Comparison of ENCODE assay signal across 14 cellular contexts in genomic region chr18:59908790-59909189, GRCh38. TPM values are rescaled to one million over a fixed set of nuclear protein-coding genes. Genes with fewer than 3 reads are reported as not detected.
DNase-seq lines count a peak whose midpoint lies in the region; FAIRE-seq and TF ChIP-seq lines count a peak whose summit lies in the region.
"Had no signal": no experiment of that assay in that cellular context is flagged by ENCODE, and none has a peak within 500 bp of the region (broad histone marks: within the 10 kb centered on the region; RNA-seq: fewer than 3 reads in every experiment).

No MANE protein-coding gene starts in this region.

- no peaks in the 10 kb centered on the region for H3K9me1 ChIP-seq in keratinocyte (ENCODE audit: control insufficient read depth, extremely low read depth, insufficient read depth, low read length)

- H4K20me1 ChIP-seq in BLaER1 treated with 17β-estradiol and CSF1 and Interleukin-3, amounts not matched to agents 10 nM and 100 nM: peaks cover 0 to 8% (median 0%) of the 10 kb centered on the region in 11 experiments; a peak in 5 of 22 replicates
- H4K20me1 ChIP-seq in keratinocyte (ENCODE audit: control insufficient read depth, extremely low read depth, insufficient read depth, low read length): no peaks in the 10 kb centered on the region

- no peak for TF ChIP-seq CTCF in keratinocyte (optimal IDR thresholded peaks at IDR 0.05 in 1 of 3, IDR thresholded peaks at IDR 0.05 in 1 of 3, conservative IDR thresholded peaks at IDR 0.05 in 1 of 3; ENCODE audit: extremely low read depth in 1 of 3, insufficient read depth in 2 of 3, low read length in 3 of 3)

- H3K4me1 ChIP-seq in BLaER1 treated with 17β-estradiol and CSF1 and Interleukin-3, amounts not matched to agents 10 nM and 100 nM: peaks cover 60 to 84% (median 73%) of the 10 kb centered on the region in 10 experiments
- peaks cover 28% of the 10 kb centered on the region for H3K4me1 ChIP-seq in keratinocyte (ENCODE audit: control insufficient read depth, extremely low read depth, insufficient read depth, low read length)

- no peaks in the 10 kb centered on the region for H3K27me3 ChIP-seq in BLaER1 treated with 17β-estradiol and CSF1 and Interleukin-3, amounts not matched to agents 10 nM and 100 nM
- no peaks in the 10 kb centered on the region for H3K27me3 ChIP-seq in keratinocyte (ENCODE audit: control insufficient read depth, extremely low read depth, insufficient read depth, low read length)
- H3K27me3 ChIP-seq: gastroesophageal sphincter had no signal

- H3K9me3 ChIP-seq in BLaER1 treated with 17β-estradiol and CSF1 and Interleukin-3, amounts not matched to agents 10 nM and 100 nM (replicated peaks in 1 of 11): peaks cover 5 to 15% (median 12%) of the 10 kb centered on the region in 11 experiments; a peak in 20 of 22 replicates
- H3K9me3 ChIP-seq in keratinocyte (ENCODE audit: control insufficient read depth, low read depth, low read length): no peaks in the 10 kb centered on the region

- peak overlapping the region in 2 of 11 experiments; percentile 68 to 77; a peak in 3 of 22 replicates for H3K9ac ChIP-seq in BLaER1 treated with 17β-estradiol and CSF1 and Interleukin-3, amounts not matched to agents 10 nM and 100 nM
- peak overlapping the region; percentile 80 for H3K9ac ChIP-seq in keratinocyte (ENCODE audit: control insufficient read depth, extremely low read depth, insufficient read depth, low read length)

- dilution Hi-C loops in keratinocyte (cut with MboI; ENCODE audit: extremely low pct_ligation_motif_present, low sequenced_read_pairs): no loop called here

- H3K4me3 ChIP-seq in BLaER1 treated with 17β-estradiol and CSF1 and Interleukin-3, amounts not matched to agents 10 nM and 100 nM: no peak overlapping the region
- H3K4me3 ChIP-seq in keratinocyte (ENCODE audit: control insufficient read depth in 2 of 3, extremely low read depth in 1 of 3, insufficient read depth in 2 of 3, low read depth in 1 of 3, low read length in 3 of 3): peak overlapping the region; percentile 16 to 70 (median 61)
- H3K4me3 ChIP-seq: coronary artery, gastroesophageal sphincter had no signal

- H2AFZ ChIP-seq in keratinocyte (ENCODE audit: control insufficient read depth, low read length): peak overlapping the region; percentile 81

- peak overlapping the region; percentile 11 to 96 (median 89); a peak in 21 of 22 replicates for H3K4me2 ChIP-seq in BLaER1 treated with 17β-estradiol and CSF1 and Interleukin-3, amounts not matched to agents 10 nM and 100 nM
- peak overlapping the region; percentile 95 for H3K4me2 ChIP-seq in keratinocyte (ENCODE audit: control insufficient read depth, extremely low read depth, insufficient read depth, low read depth, low read length)

- no peaks in the 10 kb centered on the region for H3K79me2 ChIP-seq in keratinocyte (ENCODE audit: control insufficient read depth, insufficient read depth, low read length)

- H3K36me3 ChIP-seq in BLaER1 treated with 17β-estradiol and CSF1 and Interleukin-3, amounts not matched to agents 10 nM and 100 nM: peaks cover 0 to 8% (median 6%) of the 10 kb centered on the region in 11 experiments; a peak in 11 of 22 replicates
- H3K36me3 ChIP-seq in keratinocyte (ENCODE audit: control insufficient read depth in 2 of 2, extremely low read depth in 1 of 2, insufficient read depth in 2 of 2, low read length in 2 of 2): no peaks in the 10 kb centered on the region
- H3K36me3 ChIP-seq: gastroesophageal sphincter had no signal

- H3K27ac ChIP-seq in BLaER1 treated with 17β-estradiol and CSF1 and Interleukin-3, amounts not matched to agents 10 nM and 100 nM: peak overlapping the region in 9 of 11 experiments; percentile 81 to 98 (median 89); a peak in 14 of 22 replicates
- H3K27ac ChIP-seq in keratinocyte (ENCODE audit: control insufficient read depth, insufficient read depth, low read length): peak overlapping the region; percentile 94
- H3K27ac ChIP-seq: coronary artery had no signal

- DNase-seq in HT1080 (ENCODE audit: low read depth): peak; percentile 64
- peak; percentile 61 for DNase-seq in amniotic epithelial cell (ENCODE audit: low read depth)
- DNase-seq in keratinocyte (ENCODE audit: low read depth, low spot score): no peak
- no peak for DNase-seq in GF-D8 (lab: John Stamatoyannopoulos, UW)
- no peak for DNase-seq in hippocampal formation (lab: John Stamatoyannopoulos, UW)
- no peak for DNase-seq in hepatic stellate cell (ENCODE audit: low spot score)
- no peak for DNase-seq in activated CD4-positive, alpha-beta T cell treated with anti-CD3 and anti-CD28 coated beads for 48 hours
- DNase-seq: left cardiac atrium; NCI-H1694; NCI-H774; stimulated activated CD8-positive, alpha-beta memory T cell treated with anti-CD3 and anti-CD28 coated beads, Interleukin-4, amount 100 ng/mL, for 48 hours had no signal

- FAIRE-seq in keratinocyte (lab: Jason Lieb, UNC): peak; percentile 96

RNA-seq across cellular contexts. Expression of gene PMAIP1, which starts 9.0 kb away (rescaled TPM):
- 34.9 and 39.8 TPM in 2 replicates for total RNA-seq in HT1080 (2014; rRNA removed; shearing (Covaris generic))
- 88.5 and 105 TPM in 2 replicates for polyA plus RNA-seq in HT1080 (2015; cell fraction: cytosol; rRNA removed)
- 56.6 and 67.8 TPM in 2 replicates for polyA plus RNA-seq in HT1080 (2015; cell fraction: nucleus; rRNA removed)
- polyA plus RNA-seq in keratinocyte: 24.1 to 49.1 TPM (median 31.8 TPM) in 3 replicates
- polyA plus RNA-seq in keratinocyte (2011; ENCODE audit: low read depth): 38.1 TPM
- 21.5 and 27.2 TPM in 2 replicates for polyA plus RNA-seq in keratinocyte (2011; cell fraction: cytosol; rRNA removed)
- polyA plus RNA-seq in keratinocyte (2011; cell fraction: nucleus; rRNA removed): 42.2 and 47.9 TPM in 2 replicates
- 25.9 and 53.6 TPM in 2 replicates for polyA plus RNA-seq in keratinocyte (2012; ENCODE audit: low replicate concordance)
- 3.7 to 11.4 TPM (median 10.4 TPM) in 3 replicates for polyA minus RNA-seq in keratinocyte
- 23.8 TPM for polyA minus RNA-seq in keratinocyte (2011; cell fraction: cytosol; rRNA and poly(A)+ RNA removed)
- 23.4 and 28.2 TPM in 2 replicates for polyA minus RNA-seq in keratinocyte (2011; cell fraction: nucleus; rRNA and poly(A)+ RNA removed)

Comparison
In these comparisons a context has a peak if more than half of its experiments do, and no peak if none do; other contexts are left out.
1. H3K4me3 ChIP-seq: peak in keratinocyte (3 of 3); none in BLaER1 treated with 17β-estradiol and CSF1 and Interleukin-3, amounts not matched to agents 10 nM and 100 nM (0 of 10).
2. DNase-seq: peak in HT1080 (single experiment) and amniotic epithelial cell (single experiment); none in keratinocyte (single experiment), GF-D8 (single experiment), hippocampal formation (0 of 2), hepatic stellate cell (single experiment) and activated CD4-positive, alpha-beta T cell treated with anti-CD3 and anti-CD28 coated beads for 48 hours (single experiment).